ENCODE assay signal across 11 cellular contexts in the genomic region with DNA sequence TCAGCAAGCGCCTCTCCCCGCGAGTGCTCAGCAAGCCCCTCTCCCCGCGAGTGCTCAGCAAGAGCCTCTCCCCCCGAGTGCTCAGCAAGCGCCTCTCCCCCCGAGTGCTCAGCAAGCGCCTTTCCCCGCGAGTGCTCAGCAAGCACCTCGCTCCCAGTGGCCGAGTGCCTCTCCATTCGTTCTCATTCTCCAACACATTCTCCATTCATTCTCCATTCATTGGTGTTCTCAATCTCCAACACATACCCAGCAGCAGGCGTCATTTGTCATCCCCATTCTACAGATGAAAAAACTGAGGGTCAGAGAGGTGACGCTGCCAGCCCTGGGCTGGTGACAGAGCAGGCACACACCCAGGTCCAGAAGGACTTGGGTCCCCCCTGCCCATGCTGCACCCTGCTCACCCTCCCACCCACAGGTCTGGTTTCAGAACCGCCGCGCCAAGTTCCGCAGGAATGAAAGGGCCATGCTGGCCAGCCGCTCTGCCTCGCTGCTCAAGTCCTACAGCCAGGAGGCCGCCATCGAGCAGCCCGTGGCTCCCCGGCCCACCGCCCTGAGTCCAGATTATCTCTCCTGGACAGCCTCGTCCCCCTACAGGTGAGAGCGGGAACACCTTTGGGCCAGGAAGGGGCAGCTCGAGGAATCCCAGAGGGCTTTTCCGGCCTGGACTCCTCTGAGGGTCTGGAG. TPM values are rescaled to one million over a fixed set of nuclear protein-coding genes. Genes with fewer than 3 reads are reported as not detected.
DNase-seq lines count a peak whose midpoint lies in the region; ATAC-seq and TF ChIP-seq lines count a peak whose summit lies in the region.
"Had no signal": no experiment of that assay in that cellular context is flagged by ENCODE, and none has a peak within 500 bp of the region (broad histone marks: within the 10 kb centered on the region; RNA-seq: fewer than 3 reads in every experiment).

No MANE protein-coding gene starts in this region.

- ATAC-seq in left colon (peak; percentile 25), HG03439 (IDR thresholded peaks at IDR 0.05; ENCODE audit: unreplicated experiment) (no peak), GM21367 (IDR thresholded peaks at IDR 0.05; ENCODE audit: unreplicated experiment) (no peak)

- no peak for DNase-seq in BJ (ENCODE audit: low read depth)
- no peak for DNase-seq in astrocyte of the cerebellum (ENCODE audit: low read depth)
- no peak for DNase-seq in left colon
- DNase-seq in NCI-H1930 (lab: John Stamatoyannopoulos, UW): no peak
- DNase-seq in NCI-H2107 (lab: John Stamatoyannopoulos, UW): no peak
- DNase-seq: activated CD4-positive, CD25-positive, alpha-beta regulatory T cell treated with anti-CD3 and anti-CD28 coated beads, Interleukin-2, amount 50 U/mL, for 72 hours; KG1; mesenchymal stem cell had no signal

- intact Hi-C loops in left colon (cut with DNase I, micrococcal nuclease): loop anchor here in 1 of 2 donors (10.0 kb wide), 1 partner anchor 56 kb away; a partner anchor contains a TSS

- no peak overlapping the region for H3K27ac ChIP-seq in HEK293 (ENCODE audit: extremely low read depth, low read depth, low read length)

- POLR2A ChIA-PET in BJ (lab: Charles Lee) (no interaction called here), HEK293 (lab: Yijun Ruan, JAX) (no interaction called here)

- H3K36me3 ChIP-seq in BJ (ENCODE audit: control insufficient read depth, insufficient read depth, low read length) (peaks cover 24% of the 10 kb centered on the region), HEK293 (ENCODE audit: control insufficient read depth in 2 of 2, insufficient read depth in 1 of 2, low read length in 2 of 2) (no peaks in the 10 kb centered on the region)

- in situ Hi-C loops in astrocyte of the cerebellum (cut with HindIII; ENCODE audit: low sequenced_read_pairs): loop anchor here (5.0 to 10.0 kb wide), 2 partner anchors 46 to 88 kb away; no protein-coding TSS in a partner anchor

- H3K9me3 ChIP-seq in HEK293 (ENCODE audit: control insufficient read depth, insufficient read depth, low read depth, low read length): no peaks in the 10 kb centered on the region

- H3K4me1 ChIP-seq in HEK293 (ENCODE audit: control insufficient read depth, insufficient read depth, low read length): no peaks in the 10 kb centered on the region

- no peaks in the 10 kb centered on the region for H3K27me3 ChIP-seq in BJ (ENCODE audit: control insufficient read depth, insufficient read depth, low read length)

- CTCF ChIA-PET in BJ (lab: Yijun Ruan, JAX) (interaction anchor here (0.5 to 1.3 kb wide), 4 partner anchors 8 to 59 kb away, joined by 3 to 6 read pairs (median 3); no protein-coding TSS in a partner anchor), HEK293 (lab: Yijun Ruan, JAX) (interaction anchor here (0.9 to 3.4 kb wide), 5 partner anchors 18 to 76 kb away, joined by 3 to 24 read pairs (median 5); no protein-coding TSS in a partner anchor)

- TF ChIP-seq CTCF in BJ (IDR thresholded peaks at IDR 0.05; ENCODE audit: insufficient read depth, low read depth, low read length): peak; percentile 34; the same call in 1 of the 2 replicates
- TF ChIP-seq CTCF in HEK293 (tag by site-specific recombination; IDR thresholded peaks at IDR 0.05): peak; percentile 40; the same call in 1 of the 2 replicates
- peak; percentile 46 for TF ChIP-seq CTCF in astrocyte of the cerebellum (IDR thresholded peaks at IDR 0.05; ENCODE audit: low read depth, low read length, missing control alignments)

- no peak overlapping the region for H3K4me3 ChIP-seq in BJ (ENCODE audit: low read depth, low read length)
- no peak overlapping the region for H3K4me3 ChIP-seq in HEK293 (ENCODE audit: low read depth, low read length)
- H3K4me3 ChIP-seq in astrocyte of the cerebellum (ENCODE audit: low read depth, low read length): no peak overlapping the region

TF ChIP-seq in HEK293, 187 proteins besides CTCF, POLR2A, EP300 and RAD21:
- TF ChIP-seq ZNF529 (tag by site-specific recombination; IDR thresholded peaks at IDR 0.05; ENCODE audit: insufficient replicate concordance) (no peak), ZSCAN16 (tag by site-specific recombination; IDR thresholded peaks at IDR 0.05) (peak; percentile 90), SCRT2 (tag by site-specific recombination; IDR thresholded peaks at IDR 0.05) (0 out of 2 replicates have a peak, but pooled peaks have one; percentile 39), ZNF221 (tag by site-specific recombination; IDR thresholded peaks at IDR 0.05; ENCODE audit: borderline replicate concordance) (no peak), ZIC2 (tag by site-specific recombination; IDR thresholded peaks at IDR 0.05) (peak; percentile 22; the same call in 1 of the 2 replicates)

RNA-seq across cellular contexts. Expression of a gene that starts 32.5 kb away (rescaled TPM):
- 10.5 and 16.4 TPM in 2 replicates for polyA plus RNA-seq in BJ (2011; rRNA removed)
- polyA minus RNA-seq in BJ (2011; rRNA and poly(A)+ RNA removed): 11.1 and 14.2 TPM in 2 replicates
- 1 to 10 TPM; 2.5 to 5.0 TPM for total RNA-seq in left colon

RNA-seq across cellular contexts. Expression of a gene that starts 54.9 kb away (rescaled TPM):
- 20.4 and 37.4 TPM in 2 replicates for polyA plus RNA-seq in BJ (2011; rRNA removed)
- 8.9 and 9.5 TPM in 2 replicates for polyA minus RNA-seq in BJ (2011; rRNA and poly(A)+ RNA removed)
- total RNA-seq in left colon: 1 to 10 TPM in 1 of 2 donors, under 1 TPM in 1; 0.52 to 1.1 TPM
